Comparison of ENCODE assay signal across 18 cellular contexts in genomic region chr17:81428521-81428920, GRCh38. TPM values are rescaled to one million over a fixed set of nuclear protein-coding genes. Genes with fewer than 3 reads are reported as not detected.
DNase-seq lines count a peak whose midpoint lies in the region; ATAC-seq, FAIRE-seq and TF ChIP-seq lines count a peak whose summit lies in the region.
"Had no signal": no experiment of that assay in that cellular context is flagged by ENCODE, and none has a peak within 500 bp of the region (broad histone marks: within the 10 kb centered on the region; RNA-seq: fewer than 3 reads in every experiment).

No MANE protein-coding gene starts in this region.

- H3K14ac ChIP-seq in mesenchymal stem cell (ENCODE audit: low read length in 2 of 2) = no peak overlapping the region

- peak overlapping the region; percentile 83 for H2AK5ac ChIP-seq in mesenchymal stem cell (ENCODE audit: low read length, severe bottlenecking)

- no peak for DNase-seq in mesenchymal stem cell
- DNase-seq in spleen = no peak
- DNase-seq in DMS153 (lab: John Stamatoyannopoulos, UW) = no peak
- DNase-seq in GM12892 (ENCODE audit: insufficient read length) = no peak
- DNase-seq: effector CD4-positive, alpha-beta T cell; heart right ventricle; OCI-M1; stimulated activated CD4-positive, alpha-beta T cell treated with anti-CD3 and anti-CD28 coated beads, Interleukin-2, amount 100 ng/mL, for 24 hours had no signal

- H2AFZ ChIP-seq in mesenchymal stem cell (ENCODE audit: low read depth, low read length) = no peak overlapping the region

- TF ChIP-seq CTCF in 22Rv1 (IDR thresholded peaks at IDR 0.05) (no peak), VCaP (conservative IDR thresholded peaks at IDR 0.05) (no peak), spleen (IDR thresholded peaks at IDR 0.05 in 8 of 11, conservative IDR thresholded peaks at IDR 0.05 in 3 of 11) (no peak)

- no peak overlapping the region for H2BK12ac ChIP-seq in mesenchymal stem cell (ENCODE audit: low read length in 2 of 2)

- FAIRE-seq in GM12892 (lab: Jason Lieb, UNC) = no peak
- FAIRE-seq: A204.1, pancreas had no signal

- H3K79me1 ChIP-seq in mesenchymal stem cell (replicated peaks; ENCODE audit: low read length, poor library complexity, severe bottlenecking) = peaks cover 20% of the 10 kb centered on the region

- peak overlapping the region; percentile 53 for H3K27ac ChIP-seq in 22Rv1
- H3K27ac ChIP-seq in KOPT-K1 (ENCODE audit: low read depth, low read length, poor library complexity, severe bottlenecking) = peak overlapping the region; percentile 100
- H3K27ac ChIP-seq in VCaP = peak overlapping the region; percentile 60; the same call in 1 of the 2 replicates
- no peak overlapping the region for H3K27ac ChIP-seq in mesenchymal stem cell (ENCODE audit: low read length, poor library complexity, severe bottlenecking)
- H3K27ac ChIP-seq in spleen = no peak overlapping the region
- H3K27ac ChIP-seq: cardiac muscle cell had no signal

- no peak overlapping the region for H2BK5ac ChIP-seq in mesenchymal stem cell (ENCODE audit: low read depth, low read length, poor library complexity, severe bottlenecking)

- no peak overlapping the region for H3K18ac ChIP-seq in mesenchymal stem cell (ENCODE audit: low read depth in 1 of 2, low read length in 2 of 2)

- H3K27me3 ChIP-seq in mesenchymal stem cell (ENCODE audit: control insufficient read depth in 1 of 2, insufficient read depth in 1 of 2, low read length in 2 of 2) = no peaks in the 10 kb centered on the region
- peaks cover 0 to 64% (median 39%) of the 10 kb centered on the region in 7 donors for H3K27me3 ChIP-seq in spleen (replicated peaks in 1 of 7)
- H3K27me3 ChIP-seq: cardiac muscle cell, pancreas had no signal

- no peak overlapping the region for H4K8ac ChIP-seq in mesenchymal stem cell (ENCODE audit: low read length)

- no peak overlapping the region for H3K23ac ChIP-seq in mesenchymal stem cell (ENCODE audit: low read length in 2 of 2)

- peaks cover 14% of the 10 kb centered on the region for H3K36me3 ChIP-seq in KOPT-K1 (ENCODE audit: insufficient read depth, low read length)
- peaks cover 0 to 35% of the 10 kb centered on the region in 2 experiments for H3K36me3 ChIP-seq in mesenchymal stem cell (ENCODE audit: control insufficient read depth in 1 of 2, insufficient read depth in 2 of 2, low read depth in 1 of 2, low read length in 2 of 2)
- H3K36me3 ChIP-seq in spleen = no peaks in the 10 kb centered on the region
- H3K36me3 ChIP-seq: cardiac muscle cell, heart right ventricle, pancreas had no signal

- H3K9me3 ChIP-seq in KOPT-K1 (ENCODE audit: insufficient read depth, low read length, poor library complexity, severe bottlenecking) = peaks cover 24% of the 10 kb centered on the region
- H3K9me3 ChIP-seq in mesenchymal stem cell (ENCODE audit: control insufficient read depth, low read length) = no peaks in the 10 kb centered on the region
- no peaks in the 10 kb centered on the region for H3K9me3 ChIP-seq in spleen
- H3K9me3 ChIP-seq: heart right ventricle, pancreas had no signal

- no peak overlapping the region for H3K4me3 ChIP-seq in mesenchymal stem cell (ENCODE audit: insufficient read depth in 1 of 2, low read depth in 1 of 2, low read length in 2 of 2)
- H3K4me3 ChIP-seq in spleen = peak overlapping the region in 1 of 8 donors; percentile 33
- H3K4me3 ChIP-seq: cardiac muscle cell, lung, pancreas had no signal

- no peak overlapping the region for H3K4ac ChIP-seq in mesenchymal stem cell (ENCODE audit: low read depth in 1 of 2, low read length in 2 of 2)

- H3K4me1 ChIP-seq in mesenchymal stem cell (ENCODE audit: control insufficient read depth, insufficient read depth, low read depth, low read length) = peaks cover 59% of the 10 kb centered on the region
- H3K4me1 ChIP-seq in spleen = peaks cover 28 to 64% (median 54%) of the 10 kb centered on the region in 6 donors

- WGBS in mesenchymal stem cell = 93% methylated on average over 10 of the region's 12 CpGs
- WGBS in spleen, 5 donors = 9 to 26% (median 19%) methylated on average over 7 to 12 of the region's 12 CpGs

- H2BK15ac ChIP-seq in mesenchymal stem cell (ENCODE audit: low read depth, poor library complexity, severe bottlenecking) = no peak overlapping the region

- no peak for TF ChIP-seq POLR2A in spleen (IDR thresholded peaks at IDR 0.05)
- TF ChIP-seq POLR2A in GM12892 (IDR thresholded peaks at IDR 0.05; ENCODE audit: low read depth, low read length) = no peak

- ATAC-seq in esophagus mucosa = no peak

- intact Hi-C loops in spleen (cut with DNase I; ENCODE audit: low total_unique reads) = no loop called here

- no peak overlapping the region for H3K4me2 ChIP-seq in mesenchymal stem cell (ENCODE audit: low read length, poor library complexity, severe bottlenecking)

- H4K91ac ChIP-seq in mesenchymal stem cell (ENCODE audit: low read length) = peak overlapping the region; percentile 46

- no peak overlapping the region for H3K9ac ChIP-seq in mesenchymal stem cell (ENCODE audit: low read length)

- H2BK120ac ChIP-seq in mesenchymal stem cell (ENCODE audit: low read depth, low read length) = no peak overlapping the region

RNA-seq across cellular contexts. Expression of gene BAHCC1, which starts 33.3 kb away (rescaled TPM):
- 8.3 TPM for polyA plus RNA-seq in mesenchymal stem cell (2013, experiment 1 of 2)
- polyA plus RNA-seq in mesenchymal stem cell (2013, experiment 2 of 2) = 8.6 TPM
- total RNA-seq in spleen (10 to 100 TPM in 6 of 7 donors, 1 to 10 TPM in 1; 8.7 to 20.3 (median 14.9) TPM), esophagus mucosa (4.2 TPM)
- polyA plus RNA-seq in spleen = 10 to 100 TPM in 1 of 3 donors, 1 to 10 TPM in 2; 1.7 to 10.2 (median 2.0) TPM
- not detected for polyA plus RNA-seq in GM12892 (2012; ENCODE audit: missing spikeins)
- total RNA-seq: CD4-positive, alpha-beta memory T cell had no signal
- polyA plus RNA-seq: CD4-positive, alpha-beta memory T cell; IgD-negative memory B cell had no signal

Comparison
In these comparisons a context has a peak if more than half of its experiments do, and no peak if none do; other contexts are left out.
1. H3K27ac ChIP-seq: peak in 22Rv1 (single experiment), KOPT-K1 (single experiment) and VCaP (single experiment); none in mesenchymal stem cell (single experiment) and spleen (0 of 8).